1 cellular context compared by ENCODE assay signal in the genomic region with DNA sequence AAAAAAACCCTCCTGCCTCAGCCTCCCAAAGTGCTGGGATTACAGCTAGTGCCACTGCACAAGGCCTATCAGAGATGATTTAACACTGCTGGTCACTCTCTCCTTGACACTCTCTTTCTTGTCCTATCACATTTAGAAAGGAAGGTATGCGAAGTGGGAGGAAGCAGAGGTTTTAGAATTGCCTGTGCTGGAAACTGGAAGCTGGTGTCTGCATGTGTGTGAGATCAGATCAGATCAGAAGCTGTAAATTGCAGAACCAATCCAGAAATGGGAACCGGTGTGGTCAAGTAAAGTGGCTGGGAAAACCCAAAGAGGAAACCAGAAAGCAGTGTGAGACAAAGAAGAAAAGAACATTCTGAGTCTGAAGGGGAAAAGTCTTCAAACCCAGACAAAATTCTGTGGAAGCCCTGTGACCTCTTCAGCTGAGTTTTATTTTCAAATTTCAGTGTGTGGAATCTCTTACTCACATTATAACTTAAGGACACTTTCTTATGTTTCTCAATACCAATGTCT.
A peak's percentile ranks its signal among the peaks of the same experiment; 100 is the strongest.
TF ChIP-seq lines count a peak whose summit lies in the region.

No MANE protein-coding gene starts in this region.

TF ChIP-seq in K562, 482 proteins besides CTCF, POLR2A, EP300 and RAD21 (continued from another document and continues in another):
- TF ChIP-seq, protein P1, sequence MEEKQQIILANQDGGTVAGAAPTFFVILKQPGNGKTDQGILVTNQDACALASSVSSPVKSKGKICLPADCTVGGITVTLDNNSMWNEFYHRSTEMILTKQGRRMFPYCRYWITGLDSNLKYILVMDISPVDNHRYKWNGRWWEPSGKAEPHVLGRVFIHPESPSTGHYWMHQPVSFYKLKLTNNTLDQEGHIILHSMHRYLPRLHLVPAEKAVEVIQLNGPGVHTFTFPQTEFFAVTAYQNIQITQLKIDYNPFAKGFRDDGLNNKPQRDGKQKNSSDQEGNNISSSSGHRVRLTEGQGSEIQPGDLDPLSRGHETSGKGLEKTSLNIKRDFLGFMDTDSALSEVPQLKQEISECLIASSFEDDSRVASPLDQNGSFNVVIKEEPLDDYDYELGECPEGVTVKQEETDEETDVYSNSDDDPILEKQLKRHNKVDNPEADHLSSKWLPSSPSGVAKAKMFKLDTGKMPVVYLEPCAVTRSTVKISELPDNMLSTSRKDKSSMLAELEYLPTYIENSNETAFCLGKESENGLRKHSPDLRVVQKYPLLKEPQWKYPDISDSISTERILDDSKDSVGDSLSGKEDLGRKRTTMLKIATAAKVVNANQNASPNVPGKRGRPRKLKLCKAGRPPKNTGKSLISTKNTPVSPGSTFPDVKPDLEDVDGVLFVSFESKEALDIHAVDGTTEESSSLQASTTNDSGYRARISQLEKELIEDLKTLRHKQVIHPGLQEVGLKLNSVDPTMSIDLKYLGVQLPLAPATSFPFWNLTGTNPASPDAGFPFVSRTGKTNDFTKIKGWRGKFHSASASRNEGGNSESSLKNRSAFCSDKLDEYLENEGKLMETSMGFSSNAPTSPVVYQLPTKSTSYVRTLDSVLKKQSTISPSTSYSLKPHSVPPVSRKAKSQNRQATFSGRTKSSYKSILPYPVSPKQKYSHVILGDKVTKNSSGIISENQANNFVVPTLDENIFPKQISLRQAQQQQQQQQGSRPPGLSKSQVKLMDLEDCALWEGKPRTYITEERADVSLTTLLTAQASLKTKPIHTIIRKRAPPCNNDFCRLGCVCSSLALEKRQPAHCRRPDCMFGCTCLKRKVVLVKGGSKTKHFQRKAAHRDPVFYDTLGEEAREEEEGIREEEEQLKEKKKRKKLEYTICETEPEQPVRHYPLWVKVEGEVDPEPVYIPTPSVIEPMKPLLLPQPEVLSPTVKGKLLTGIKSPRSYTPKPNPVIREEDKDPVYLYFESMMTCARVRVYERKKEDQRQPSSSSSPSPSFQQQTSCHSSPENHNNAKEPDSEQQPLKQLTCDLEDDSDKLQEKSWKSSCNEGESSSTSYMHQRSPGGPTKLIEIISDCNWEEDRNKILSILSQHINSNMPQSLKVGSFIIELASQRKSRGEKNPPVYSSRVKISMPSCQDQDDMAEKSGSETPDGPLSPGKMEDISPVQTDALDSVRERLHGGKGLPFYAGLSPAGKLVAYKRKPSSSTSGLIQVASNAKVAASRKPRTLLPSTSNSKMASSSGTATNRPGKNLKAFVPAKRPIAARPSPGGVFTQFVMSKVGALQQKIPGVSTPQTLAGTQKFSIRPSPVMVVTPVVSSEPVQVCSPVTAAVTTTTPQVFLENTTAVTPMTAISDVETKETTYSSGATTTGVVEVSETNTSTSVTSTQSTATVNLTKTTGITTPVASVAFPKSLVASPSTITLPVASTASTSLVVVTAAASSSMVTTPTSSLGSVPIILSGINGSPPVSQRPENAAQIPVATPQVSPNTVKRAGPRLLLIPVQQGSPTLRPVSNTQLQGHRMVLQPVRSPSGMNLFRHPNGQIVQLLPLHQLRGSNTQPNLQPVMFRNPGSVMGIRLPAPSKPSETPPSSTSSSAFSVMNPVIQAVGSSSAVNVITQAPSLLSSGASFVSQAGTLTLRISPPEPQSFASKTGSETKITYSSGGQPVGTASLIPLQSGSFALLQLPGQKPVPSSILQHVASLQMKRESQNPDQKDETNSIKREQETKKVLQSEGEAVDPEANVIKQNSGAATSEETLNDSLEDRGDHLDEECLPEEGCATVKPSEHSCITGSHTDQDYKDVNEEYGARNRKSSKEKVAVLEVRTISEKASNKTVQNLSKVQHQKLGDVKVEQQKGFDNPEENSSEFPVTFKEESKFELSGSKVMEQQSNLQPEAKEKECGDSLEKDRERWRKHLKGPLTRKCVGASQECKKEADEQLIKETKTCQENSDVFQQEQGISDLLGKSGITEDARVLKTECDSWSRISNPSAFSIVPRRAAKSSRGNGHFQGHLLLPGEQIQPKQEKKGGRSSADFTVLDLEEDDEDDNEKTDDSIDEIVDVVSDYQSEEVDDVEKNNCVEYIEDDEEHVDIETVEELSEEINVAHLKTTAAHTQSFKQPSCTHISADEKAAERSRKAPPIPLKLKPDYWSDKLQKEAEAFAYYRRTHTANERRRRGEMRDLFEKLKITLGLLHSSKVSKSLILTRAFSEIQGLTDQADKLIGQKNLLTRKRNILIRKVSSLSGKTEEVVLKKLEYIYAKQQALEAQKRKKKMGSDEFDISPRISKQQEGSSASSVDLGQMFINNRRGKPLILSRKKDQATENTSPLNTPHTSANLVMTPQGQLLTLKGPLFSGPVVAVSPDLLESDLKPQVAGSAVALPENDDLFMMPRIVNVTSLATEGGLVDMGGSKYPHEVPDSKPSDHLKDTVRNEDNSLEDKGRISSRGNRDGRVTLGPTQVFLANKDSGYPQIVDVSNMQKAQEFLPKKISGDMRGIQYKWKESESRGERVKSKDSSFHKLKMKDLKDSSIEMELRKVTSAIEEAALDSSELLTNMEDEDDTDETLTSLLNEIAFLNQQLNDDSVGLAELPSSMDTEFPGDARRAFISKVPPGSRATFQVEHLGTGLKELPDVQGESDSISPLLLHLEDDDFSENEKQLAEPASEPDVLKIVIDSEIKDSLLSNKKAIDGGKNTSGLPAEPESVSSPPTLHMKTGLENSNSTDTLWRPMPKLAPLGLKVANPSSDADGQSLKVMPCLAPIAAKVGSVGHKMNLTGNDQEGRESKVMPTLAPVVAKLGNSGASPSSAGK (IDR thresholded peaks at IDR 0.05), result 0 out of 2 replicates have a peak, but pooled peaks have one; percentile 2
- no peak for TF ChIP-seq ZNF431 (CRISPR knock-in tag; IDR thresholded peaks at IDR 0.05)
- peak; percentile 21; the same call in 1 of the 2 replicates for TF ChIP-seq ESRRA (IDR thresholded peaks at IDR 0.05; ENCODE audit: borderline replicate concordance, low read depth)
- TF ChIP-seq ELF2 (CRISPR knock-in tag; IDR thresholded peaks at IDR 0.05), result no peak
- peak in 1 of 2 experiments; percentile 16; a peak in 1 of 4 replicates for TF ChIP-seq HDAC1 (IDR thresholded peaks at IDR 0.05)
- no peak for TF ChIP-seq MYBL2 (IDR thresholded peaks at IDR 0.05; ENCODE audit: low read depth)
- no peak for TF ChIP-seq MYBL2 (CRISPR knock-in tag; IDR thresholded peaks at IDR 0.05; ENCODE audit: borderline replicate concordance)
- no peak for TF ChIP-seq EGR1 (conservative IDR thresholded peaks at IDR 0.05)
- TF ChIP-seq PML (IDR thresholded peaks at IDR 0.05; ENCODE audit: low read length), result no peak
- TF ChIP-seq, protein P2, sequence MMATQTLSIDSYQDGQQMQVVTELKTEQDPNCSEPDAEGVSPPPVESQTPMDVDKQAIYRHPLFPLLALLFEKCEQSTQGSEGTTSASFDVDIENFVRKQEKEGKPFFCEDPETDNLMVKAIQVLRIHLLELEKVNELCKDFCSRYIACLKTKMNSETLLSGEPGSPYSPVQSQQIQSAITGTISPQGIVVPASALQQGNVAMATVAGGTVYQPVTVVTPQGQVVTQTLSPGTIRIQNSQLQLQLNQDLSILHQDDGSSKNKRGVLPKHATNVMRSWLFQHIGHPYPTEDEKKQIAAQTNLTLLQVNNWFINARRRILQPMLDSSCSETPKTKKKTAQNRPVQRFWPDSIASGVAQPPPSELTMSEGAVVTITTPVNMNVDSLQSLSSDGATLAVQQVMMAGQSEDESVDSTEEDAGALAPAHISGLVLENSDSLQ (IDR thresholded peaks at IDR 0.05), result peak; percentile 19; the same call in 1 of the 2 replicates
- TF ChIP-seq ZNF644 (tag; IDR thresholded peaks at IDR 0.05; ENCODE audit: low read depth), result 0 out of 2 replicates have a peak, but pooled peaks have one; percentile 21
- TF ChIP-seq MAFK (IDR thresholded peaks at IDR 0.05; ENCODE audit: low read length), result no peak
- TF ChIP-seq, protein P3, sequence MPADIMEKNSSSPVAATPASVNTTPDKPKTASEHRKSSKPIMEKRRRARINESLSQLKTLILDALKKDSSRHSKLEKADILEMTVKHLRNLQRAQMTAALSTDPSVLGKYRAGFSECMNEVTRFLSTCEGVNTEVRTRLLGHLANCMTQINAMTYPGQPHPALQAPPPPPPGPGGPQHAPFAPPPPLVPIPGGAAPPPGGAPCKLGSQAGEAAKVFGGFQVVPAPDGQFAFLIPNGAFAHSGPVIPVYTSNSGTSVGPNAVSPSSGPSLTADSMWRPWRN (IDR thresholded peaks at IDR 0.05; ENCODE audit: low read depth), result peak; percentile 41; the same call in 1 of the 2 replicates
- TF ChIP-seq CBFA2T3 (IDR thresholded peaks at IDR 0.05), result 0 out of 2 replicates have a peak, but pooled peaks have one; percentile 25
- TF ChIP-seq JUND (IDR thresholded peaks at IDR 0.05; ENCODE audit: borderline replicate concordance, low read depth, low read length), result peak; percentile 22; the same call in 1 of the 2 replicates
- no peak; the same call in 2 of the 3 replicates for TF ChIP-seq JUND (tag; IDR thresholded peaks at IDR 0.05; ENCODE audit: borderline replicate concordance, low read depth, low read length)
- TF ChIP-seq LEF1 (IDR thresholded peaks at IDR 0.05), result peak; percentile 63; the same call in 1 of the 2 replicates
- no peak for TF ChIP-seq HSF4 (CRISPR knock-in tag; IDR thresholded peaks at IDR 0.05; ENCODE audit: borderline replicate concordance)
- TF ChIP-seq CCNT2 (IDR thresholded peaks at IDR 0.05; ENCODE audit: borderline replicate concordance, extremely low read depth, insufficient read length, low read depth, low read length), result peak; percentile 50
- no peak for TF ChIP-seq BCOR (IDR thresholded peaks at IDR 0.05)
- TF ChIP-seq SLC30A9 (CRISPR knock-in tag; IDR thresholded peaks at IDR 0.05), result no peak
- TF ChIP-seq, protein P4, sequence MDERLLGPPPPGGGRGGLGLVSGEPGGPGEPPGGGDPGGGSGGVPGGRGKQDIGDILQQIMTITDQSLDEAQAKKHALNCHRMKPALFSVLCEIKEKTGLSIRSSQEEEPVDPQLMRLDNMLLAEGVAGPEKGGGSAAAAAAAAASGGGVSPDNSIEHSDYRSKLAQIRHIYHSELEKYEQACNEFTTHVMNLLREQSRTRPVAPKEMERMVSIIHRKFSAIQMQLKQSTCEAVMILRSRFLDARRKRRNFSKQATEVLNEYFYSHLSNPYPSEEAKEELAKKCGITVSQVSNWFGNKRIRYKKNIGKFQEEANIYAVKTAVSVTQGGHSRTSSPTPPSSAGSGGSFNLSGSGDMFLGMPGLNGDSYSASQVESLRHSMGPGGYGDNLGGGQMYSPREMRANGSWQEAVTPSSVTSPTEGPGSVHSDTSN (CRISPR knock-in tag; IDR thresholded peaks at IDR 0.05; ENCODE audit: low read depth), result no peak
- TF ChIP-seq, protein P4 (tag; conservative IDR thresholded peaks at IDR 0.05; ENCODE audit: low read depth), result peak; percentile 67
- TF ChIP-seq, protein P5, sequence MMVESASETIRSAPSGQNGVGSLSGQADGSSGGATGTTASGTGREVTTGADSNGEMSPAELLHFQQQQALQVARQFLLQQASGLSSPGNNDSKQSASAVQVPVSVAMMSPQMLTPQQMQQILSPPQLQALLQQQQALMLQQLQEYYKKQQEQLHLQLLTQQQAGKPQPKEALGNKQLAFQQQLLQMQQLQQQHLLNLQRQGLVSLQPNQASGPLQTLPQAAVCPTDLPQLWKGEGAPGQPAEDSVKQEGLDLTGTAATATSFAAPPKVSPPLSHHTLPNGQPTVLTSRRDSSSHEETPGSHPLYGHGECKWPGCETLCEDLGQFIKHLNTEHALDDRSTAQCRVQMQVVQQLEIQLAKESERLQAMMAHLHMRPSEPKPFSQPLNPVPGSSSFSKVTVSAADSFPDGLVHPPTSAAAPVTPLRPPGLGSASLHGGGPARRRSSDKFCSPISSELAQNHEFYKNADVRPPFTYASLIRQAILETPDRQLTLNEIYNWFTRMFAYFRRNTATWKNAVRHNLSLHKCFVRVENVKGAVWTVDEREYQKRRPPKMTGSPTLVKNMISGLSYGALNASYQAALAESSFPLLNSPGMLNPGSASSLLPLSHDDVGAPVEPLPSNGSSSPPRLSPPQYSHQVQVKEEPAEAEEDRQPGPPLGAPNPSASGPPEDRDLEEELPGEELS (CRISPR knock-in tag; IDR thresholded peaks at IDR 0.05; ENCODE audit: borderline replicate concordance), result no peak
- peak; percentile 74; the same call in 1 of the 2 replicates for TF ChIP-seq TEAD4 (IDR thresholded peaks at IDR 0.05; ENCODE audit: low read length)
- no peak for TF ChIP-seq TEAD4 (CRISPR knock-in tag; IDR thresholded peaks at IDR 0.05; ENCODE audit: borderline replicate concordance)
- peak; percentile 8; the same call in 1 of the 2 replicates for TF ChIP-seq ARID1B (IDR thresholded peaks at IDR 0.05)
- peak; percentile 49; the same call in 1 of the 2 replicates for TF ChIP-seq SOX6 (IDR thresholded peaks at IDR 0.05)
- 0 out of 2 replicates have a peak, but pooled peaks have one; percentile 21 for TF ChIP-seq SMARCA5 (IDR thresholded peaks at IDR 0.05)
- TF ChIP-seq BRD4 (IDR thresholded peaks at IDR 0.05), result 0 out of 2 replicates have a peak, but pooled peaks have one; percentile 22
- TF ChIP-seq, protein P6, sequence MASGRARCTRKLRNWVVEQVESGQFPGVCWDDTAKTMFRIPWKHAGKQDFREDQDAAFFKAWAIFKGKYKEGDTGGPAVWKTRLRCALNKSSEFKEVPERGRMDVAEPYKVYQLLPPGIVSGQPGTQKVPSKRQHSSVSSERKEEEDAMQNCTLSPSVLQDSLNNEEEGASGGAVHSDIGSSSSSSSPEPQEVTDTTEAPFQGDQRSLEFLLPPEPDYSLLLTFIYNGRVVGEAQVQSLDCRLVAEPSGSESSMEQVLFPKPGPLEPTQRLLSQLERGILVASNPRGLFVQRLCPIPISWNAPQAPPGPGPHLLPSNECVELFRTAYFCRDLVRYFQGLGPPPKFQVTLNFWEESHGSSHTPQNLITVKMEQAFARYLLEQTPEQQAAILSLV (tag; IDR thresholded peaks at IDR 0.05), result no peak
- 0 out of 2 replicates have a peak, but pooled peaks have one; percentile 17 for TF ChIP-seq MTA2 (IDR thresholded peaks at IDR 0.05; ENCODE audit: low read depth)
- TF ChIP-seq RCOR1 (IDR thresholded peaks at IDR 0.05; ENCODE audit: borderline replicate concordance in 1 of 2, low read depth in 2 of 2, low read length in 2 of 2), result peak in 1 of 2 experiments; percentile 51; a peak in 1 of 4 replicates
- TF ChIP-seq, protein P7, sequence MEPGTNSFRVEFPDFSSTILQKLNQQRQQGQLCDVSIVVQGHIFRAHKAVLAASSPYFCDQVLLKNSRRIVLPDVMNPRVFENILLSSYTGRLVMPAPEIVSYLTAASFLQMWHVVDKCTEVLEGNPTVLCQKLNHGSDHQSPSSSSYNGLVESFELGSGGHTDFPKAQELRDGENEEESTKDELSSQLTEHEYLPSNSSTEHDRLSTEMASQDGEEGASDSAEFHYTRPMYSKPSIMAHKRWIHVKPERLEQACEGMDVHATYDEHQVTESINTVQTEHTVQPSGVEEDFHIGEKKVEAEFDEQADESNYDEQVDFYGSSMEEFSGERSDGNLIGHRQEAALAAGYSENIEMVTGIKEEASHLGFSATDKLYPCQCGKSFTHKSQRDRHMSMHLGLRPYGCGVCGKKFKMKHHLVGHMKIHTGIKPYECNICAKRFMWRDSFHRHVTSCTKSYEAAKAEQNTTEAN (CRISPR knock-in tag; IDR thresholded peaks at IDR 0.05), result no peak
- TF ChIP-seq RFX1 (IDR thresholded peaks at IDR 0.05), result no peak
- 0 out of 2 replicates have a peak, but pooled peaks have one; percentile 8 for TF ChIP-seq TCF3 (CRISPR knock-in tag; IDR thresholded peaks at IDR 0.05)
- TF ChIP-seq ZBTB17 (CRISPR knock-in tag; IDR thresholded peaks at IDR 0.05), result 0 out of 2 replicates have a peak, but pooled peaks have one; percentile 23
